Comparison of ENCODE assay signal across 17 cellular contexts in genomic region chr10:23075672-23076071, GRCh38. TPM values are rescaled to one million over a fixed set of nuclear protein-coding genes. Genes with fewer than 3 reads are reported as not detected.
DNase-seq lines count a peak whose midpoint lies in the region; ATAC-seq and TF ChIP-seq lines count a peak whose summit lies in the region.
"Had no signal": no experiment of that assay in that cellular context is flagged by ENCODE, and none has a peak within 500 bp of the region (broad histone marks: within the 10 kb centered on the region; RNA-seq: fewer than 3 reads in every experiment).

No MANE protein-coding gene starts in this region.

- H3K27ac ChIP-seq in esophagus squamous epithelium (peak overlapping the region in 3 of 4 donors; percentile 20 to 36 (median 35)), right cardiac atrium (ENCODE audit: low read length) (no peak overlapping the region)
- H3K27ac ChIP-seq in CD8-positive, alpha-beta T cell (ENCODE audit: low read depth, low read length) = no peak overlapping the region
- H3K27ac ChIP-seq: BLaER1 had no signal

- H3K27ac Mint-ChIP-seq in activated T-cell treated with anti-CD3 and anti-CD28 coated beads, Interleukin-2, amount 50 U/mL, for 72 hours = no peak overlapping the region
- no peak overlapping the region for H3K27ac Mint-ChIP-seq in activated T-helper 17 cell treated with anti-CD3 and anti-CD28 coated beads, Interleukin-2, amount 50 U/mL, for 72 hours
- H3K27ac Mint-ChIP-seq in CD8-positive, alpha-beta T cell = no peak overlapping the region
- H3K27ac Mint-ChIP-seq: CD14-positive monocyte; CD4-positive, alpha-beta memory T cell; GM23338 had no signal

- no peak for DNase-seq in activated T-cell treated with anti-CD3 and anti-CD28 coated beads, Interleukin-2, amount 50 U/mL, for 72 hours
- no peak for DNase-seq in activated T-cell treated with anti-CD3 and anti-CD28 coated beads, Interleukin-2, amount 50 U/mL, for 4 hours
- no peak for DNase-seq in esophagus squamous epithelium (lab: John Stamatoyannopoulos, UW)
- DNase-seq in right cardiac atrium = no peak
- no peak for DNase-seq in CD8-positive, alpha-beta T cell
- DNase-seq: 8988T; Calu3; CD4-positive, alpha-beta memory T cell; DMS79 treated with DMSO at 0.1 percent for 48 hours; GF-D8; HCEC 1CT had no signal

- peaks cover 58% of the 10 kb centered on the region for H3K27me3 Mint-ChIP-seq in activated T-cell treated with anti-CD3 and anti-CD28 coated beads, Interleukin-2, amount 50 U/mL, for 72 hours (ENCODE audit: low read depth)
- H3K27me3 Mint-ChIP-seq in activated T-cell treated with anti-CD3 and anti-CD28 coated beads, Interleukin-2, amount 50 U/mL, for 4 hours (ENCODE audit: low read depth) = peaks cover 28% of the 10 kb centered on the region
- peaks cover 37% of the 10 kb centered on the region for H3K27me3 Mint-ChIP-seq in activated T-helper 17 cell treated with anti-CD3 and anti-CD28 coated beads, Interleukin-2, amount 50 U/mL, for 72 hours
- H3K27me3 Mint-ChIP-seq in CD8-positive, alpha-beta T cell (ENCODE audit: low read depth) = peaks cover 39% of the 10 kb centered on the region

- no peaks in the 10 kb centered on the region for H3K36me3 ChIP-seq in esophagus squamous epithelium
- H3K36me3 ChIP-seq in CD8-positive, alpha-beta T cell (ENCODE audit: insufficient read depth, low read length) = no peaks in the 10 kb centered on the region
- H3K36me3 ChIP-seq: BLaER1 had no signal

- no peaks in the 10 kb centered on the region for H3K4me1 Mint-ChIP-seq in activated T-cell treated with anti-CD3 and anti-CD28 coated beads, Interleukin-2, amount 50 U/mL, for 72 hours (ENCODE audit: low read depth)
- no peaks in the 10 kb centered on the region for H3K4me1 Mint-ChIP-seq in activated T-cell treated with anti-CD3 and anti-CD28 coated beads, Interleukin-2, amount 50 U/mL, for 4 hours (ENCODE audit: low read depth)
- no peaks in the 10 kb centered on the region for H3K4me1 Mint-ChIP-seq in activated T-helper 17 cell treated with anti-CD3 and anti-CD28 coated beads, Interleukin-2, amount 50 U/mL, for 72 hours
- no peaks in the 10 kb centered on the region for H3K4me1 Mint-ChIP-seq in CD8-positive, alpha-beta T cell (ENCODE audit: low read depth)
- H3K4me1 Mint-ChIP-seq: CD4-positive, alpha-beta memory T cell had no signal

- no peaks in the 10 kb centered on the region for H3K9me3 ChIP-seq in esophagus squamous epithelium
- no peaks in the 10 kb centered on the region for H3K9me3 ChIP-seq in right cardiac atrium (ENCODE audit: control insufficient read depth, low read length)
- no peaks in the 10 kb centered on the region for H3K9me3 ChIP-seq in CD8-positive, alpha-beta T cell (ENCODE audit: low read length)
- H3K9me3 ChIP-seq: BLaER1 had no signal

- no peak for TF ChIP-seq CTCF in esophagus squamous epithelium (IDR thresholded peaks at IDR 0.05)
- TF ChIP-seq CTCF in CD8-positive, alpha-beta T cell (IDR thresholded peaks at IDR 0.05) = no peak

- no peak overlapping the region for H3K4me3 ChIP-seq in esophagus squamous epithelium
- H3K4me3 ChIP-seq in right cardiac atrium (ENCODE audit: low read length) = no peak overlapping the region
- no peak overlapping the region for H3K4me3 ChIP-seq in CD8-positive, alpha-beta T cell (ENCODE audit: low read depth, low read length)
- H3K4me3 ChIP-seq: BLaER1, GM23338 had no signal

- POLR2A ChIA-PET in CD8-positive, alpha-beta T cell (lab: Charles Lee) = no interaction called here

- H3K27me3 ChIP-seq in esophagus squamous epithelium (peaks cover 0 to 15% (median 0%) of the 10 kb centered on the region in 4 donors), right cardiac atrium (ENCODE audit: control insufficient read depth, insufficient read depth) (peaks cover 2% of the 10 kb centered on the region)
- H3K27me3 ChIP-seq in CD8-positive, alpha-beta T cell (ENCODE audit: insufficient read depth, low read length) = no peaks in the 10 kb centered on the region
- H3K27me3 ChIP-seq: BLaER1 had no signal

- no peak for TF ChIP-seq POLR2A in esophagus squamous epithelium (IDR thresholded peaks at IDR 0.05)

- ATAC-seq in activated T-cell treated with anti-CD3 and anti-CD28 coated beads, Interleukin-2, amount 50 U/mL, for 72 hours (replicated peaks in 1 of 2) = peak; percentile 55 to 92
- ATAC-seq in activated T-cell treated with anti-CD3 and anti-CD28 coated beads, Interleukin-2, amount 50 U/mL, for 4 hours = no peak
- ATAC-seq in activated T-helper 17 cell treated with anti-CD3 and anti-CD28 coated beads, Interleukin-2, amount 50 U/mL, for 72 hours (replicated peaks) = peak; percentile 86
- ATAC-seq in right cardiac atrium = no peak
- no peak for ATAC-seq in CD8-positive, alpha-beta T cell
- ATAC-seq in GM21528 (IDR thresholded peaks at IDR 0.05; ENCODE audit: low FRiP score, unreplicated experiment) = no peak
- no peak for ATAC-seq in GM18498 (IDR thresholded peaks at IDR 0.05; ENCODE audit: unreplicated experiment)
- ATAC-seq: GM23338 had no signal

- H3K36me3 Mint-ChIP-seq in activated T-cell treated with anti-CD3 and anti-CD28 coated beads, Interleukin-2, amount 50 U/mL, for 72 hours (ENCODE audit: insufficient read depth in 2 of 2) = no peaks in the 10 kb centered on the region
- no peaks in the 10 kb centered on the region for H3K36me3 Mint-ChIP-seq in activated T-cell treated with anti-CD3 and anti-CD28 coated beads, Interleukin-2, amount 50 U/mL, for 4 hours (ENCODE audit: insufficient read depth)
- no peaks in the 10 kb centered on the region for H3K36me3 Mint-ChIP-seq in activated T-helper 17 cell treated with anti-CD3 and anti-CD28 coated beads, Interleukin-2, amount 50 U/mL, for 72 hours (ENCODE audit: low read depth)
- H3K36me3 Mint-ChIP-seq in CD8-positive, alpha-beta T cell = no peaks in the 10 kb centered on the region
- H3K36me3 Mint-ChIP-seq: CD14-positive monocyte; CD4-positive, alpha-beta memory T cell had no signal

- CTCF ChIA-PET in CD8-positive, alpha-beta T cell (lab: Charles Lee) = interaction anchor here (1.1 kb wide), 1 partner anchor 1082 kb away, joined by 3 read pairs; no protein-coding TSS in a partner anchor

- H3K4me1 ChIP-seq in esophagus squamous epithelium (peaks cover 0 to 40% (median 3%) of the 10 kb centered on the region in 3 donors), right cardiac atrium (ENCODE audit: control insufficient read depth, insufficient read depth, low read length) (no peaks in the 10 kb centered on the region)
- no peaks in the 10 kb centered on the region for H3K4me1 ChIP-seq in CD8-positive, alpha-beta T cell (ENCODE audit: insufficient read depth, low read length)
- H3K4me1 ChIP-seq: BLaER1 had no signal

- H3K4me3 Mint-ChIP-seq in activated T-cell treated with anti-CD3 and anti-CD28 coated beads, Interleukin-2, amount 50 U/mL, for 72 hours = no peak overlapping the region
- no peak overlapping the region for H3K4me3 Mint-ChIP-seq in activated T-cell treated with anti-CD3 and anti-CD28 coated beads, Interleukin-2, amount 50 U/mL, for 4 hours
- H3K4me3 Mint-ChIP-seq in activated T-helper 17 cell treated with anti-CD3 and anti-CD28 coated beads, Interleukin-2, amount 50 U/mL, for 72 hours = no peak overlapping the region
- H3K4me3 Mint-ChIP-seq in CD8-positive, alpha-beta T cell = no peak overlapping the region
- H3K4me3 Mint-ChIP-seq: CD14-positive monocyte; CD4-positive, alpha-beta memory T cell; GM23338 had no signal

- no peaks in the 10 kb centered on the region for H3K9me3 Mint-ChIP-seq in activated T-cell treated with anti-CD3 and anti-CD28 coated beads, Interleukin-2, amount 50 U/mL, for 72 hours
- H3K9me3 Mint-ChIP-seq in activated T-cell treated with anti-CD3 and anti-CD28 coated beads, Interleukin-2, amount 50 U/mL, for 4 hours = no peaks in the 10 kb centered on the region
- H3K9me3 Mint-ChIP-seq in activated T-helper 17 cell treated with anti-CD3 and anti-CD28 coated beads, Interleukin-2, amount 50 U/mL, for 72 hours = no peaks in the 10 kb centered on the region
- no peaks in the 10 kb centered on the region for H3K9me3 Mint-ChIP-seq in CD8-positive, alpha-beta T cell
- H3K9me3 Mint-ChIP-seq: CD14-positive monocyte; CD4-positive, alpha-beta memory T cell; GM23338 had no signal

- 69 to 83% methylated on average over 3 of the region's 3 CpGs for WGBS in esophagus squamous epithelium, 2 donors
- WGBS in right cardiac atrium = 82% methylated on average over 3 of the region's 3 CpGs

- intact Hi-C loops in esophagus squamous epithelium (cut with DNase I) = no loop called here
- intact Hi-C loops in right cardiac atrium (cut with DNase I) = loop anchor here in 1 of 4 donors (10.0 kb wide), 1 partner anchor 1581 kb away; no protein-coding TSS in a partner anchor
- intact Hi-C loops in CD8-positive, alpha-beta T cell (cut with DNase I, micrococcal nuclease) = no loop called here

RNA-seq across cellular contexts. Expression of gene MSRB2, which starts 19.7 kb away (rescaled TPM):
- total RNA-seq in activated T-cell treated with anti-CD3 and anti-CD28 coated beads, Interleukin-2, amount 50 U/mL, for 72 hours = 10 to 100 TPM; 15.0 TPM
- 1 to 10 TPM in 2 of 3 donors, under 1 TPM in 1; 0.99 to 1.3 (median 1.1) TPM for total RNA-seq in activated T-cell treated with anti-CD3 and anti-CD28 coated beads, Interleukin-2, amount 50 U/mL, for 4 hours
- total RNA-seq in activated T-helper 17 cell treated with anti-CD3 and anti-CD28 coated beads, Interleukin-2, amount 50 U/mL, for 72 hours = 10 to 100 TPM in 1 of 2 donors, 1 to 10 TPM in 1; 6.0 to 14.2 TPM
- total RNA-seq in esophagus squamous epithelium (10 to 100 TPM in 2 of 4 donors, 1 to 10 TPM in 2; 8.7 to 19.3 (median 13.7) TPM), right cardiac atrium (100 to 1,000 TPM; 112 to 137 (median 118) TPM)
- polyA plus RNA-seq in right cardiac atrium = 113 TPM
- total RNA-seq in CD8-positive, alpha-beta T cell = 1 to 10 TPM; 1.0 to 1.1 TPM

Comparison
In these comparisons a context has a peak if more than half of its experiments do, and no peak if none do; other contexts are left out.
1. ATAC-seq: peak in activated T-cell treated with anti-CD3 and anti-CD28 coated beads, Interleukin-2, amount 50 U/mL, for 72 hours (2 of 2) and activated T-helper 17 cell treated with anti-CD3 and anti-CD28 coated beads, Interleukin-2, amount 50 U/mL, for 72 hours (single experiment); none in activated T-cell treated with anti-CD3 and anti-CD28 coated beads, Interleukin-2, amount 50 U/mL, for 4 hours (0 of 2), right cardiac atrium (0 of 2), CD8-positive, alpha-beta T cell (single experiment), GM21528 (single experiment) and GM18498 (single experiment).
2. H3K27ac ChIP-seq: peak in esophagus squamous epithelium (3 of 4); none in right cardiac atrium (single experiment) and CD8-positive, alpha-beta T cell (single experiment).
3. RNA of gene MSRB2, which starts 19.7 kb away (total RNA-seq): 112 to 137 TPM in right cardiac atrium; 8.7 to 19.3 TPM in esophagus squamous epithelium, 15.0 TPM in activated T-cell treated with anti-CD3 and anti-CD28 coated beads, Interleukin-2, amount 50 U/mL, for 72 hours, 6.0 to 14.2 TPM in activated T-helper 17 cell treated with anti-CD3 and anti-CD28 coated beads, Interleukin-2, amount 50 U/mL, for 72 hours, 1.0 to 1.1 TPM in CD8-positive, alpha-beta T cell and 0.99 to 1.3 TPM in activated T-cell treated with anti-CD3 and anti-CD28 coated beads, Interleukin-2, amount 50 U/mL, for 4 hours; every median in the first group is over 4 times any median in the second.